ENCODE assay signal across 24 cellular contexts in genomic region chr2:101612019-101612418, GRCh38.
A peak's percentile ranks its signal among the peaks of the same experiment; 100 is the strongest.
DNase-seq lines count a peak whose midpoint lies in the region; ATAC-seq, FAIRE-seq and TF ChIP-seq lines count a peak whose summit lies in the region.
"Had no signal": no experiment of that assay in that cellular context is flagged by ENCODE, and none has a peak within 500 bp of the region (broad histone marks: within the 10 kb centered on the region; RNA-seq: fewer than 3 reads in every experiment).

No MANE protein-coding gene starts in this region.

- TF ChIP-seq CTCF in A549 (IDR thresholded peaks at IDR 0.05) = no peak
- no peak for TF ChIP-seq CTCF in PC-9 (conservative IDR thresholded peaks at IDR 0.05)
- TF ChIP-seq CTCF in H1 (IDR thresholded peaks at IDR 0.05; ENCODE audit: control extremely low read depth in 1 of 3, insufficient read depth in 1 of 3, low read depth in 1 of 3, low read length in 3 of 3) = no peak
- no peak for TF ChIP-seq CTCF in heart left ventricle (IDR thresholded peaks at IDR 0.05)
- no peak for TF ChIP-seq CTCF in psoas muscle (IDR thresholded peaks at IDR 0.05)

- H3K4ac ChIP-seq in H1 (replicated peaks; ENCODE audit: insufficient read length, low read depth, low read length) = no peak overlapping the region

- H3K4me1 Mint-ChIP-seq in naive B cell = peaks cover 17 to 34% (median 19%) of the 10 kb centered on the region in 3 donors

- no peak overlapping the region for H2AFZ ChIP-seq in PC-9
- no peak overlapping the region for H2AFZ ChIP-seq in H1 (ENCODE audit: low read length)

- intact Hi-C loops in PC-9 (cut with micrococcal nuclease; ENCODE audit: unreplicated experiment) (no loop called here), heart left ventricle (cut with DNase I) (no loop called here), psoas muscle (cut with DNase I) (no loop called here)

- peak overlapping the region in 4 of 6 donors; percentile 22 to 86 (median 68) for H3K27ac Mint-ChIP-seq in naive B cell
- H3K27ac Mint-ChIP-seq: CD4-positive, alpha-beta memory T cell; CD8-positive, alpha-beta memory T cell had no signal

- H4K8ac ChIP-seq in H1 (ENCODE audit: extremely low read depth, insufficient read depth, low read length) = no peak overlapping the region; the same call in 1 of the 2 replicates

- TF ChIP-seq EP300 in A549 (IDR thresholded peaks at IDR 0.05) = no peak
- no peak for TF ChIP-seq EP300 in H1 (IDR thresholded peaks at IDR 0.05; ENCODE audit: borderline replicate concordance in 1 of 2, low read depth in 2 of 2, low read length in 2 of 2)

- H3K9ac ChIP-seq in H1 (replicated peaks in 1 of 4; ENCODE audit: extremely low read depth in 1 of 4, low read depth in 3 of 4, low read length in 3 of 4) = no peak overlapping the region
- H3K9ac ChIP-seq: BLaER1 had no signal

- peaks cover 0 to 3% (median 0%) of the 10 kb centered on the region in 7 donors for H3K9me3 Mint-ChIP-seq in naive B cell
- H3K9me3 Mint-ChIP-seq: CD4-positive, CD25-positive, alpha-beta regulatory T cell; CD8-positive, alpha-beta memory T cell had no signal

- no peak overlapping the region for H3K4me2 ChIP-seq in A549
- 0 out of 2 replicates have a peak overlapping the region, but pooled peaks have one; percentile 46 for H3K4me2 ChIP-seq in PC-9
- H3K4me2 ChIP-seq in H1 (ENCODE audit: insufficient read depth in 1 of 2, low read depth in 2 of 2, low read length in 2 of 2) = no peak overlapping the region
- H3K4me2 ChIP-seq: BLaER1 had no signal

- H3K23me2 ChIP-seq in H1 (ENCODE audit: low read depth, low read length) = no peaks in the 10 kb centered on the region

- no peak overlapping the region for H2BK120ac ChIP-seq in H1 (replicated peaks; ENCODE audit: low read depth, low read length)

- DNase-seq in A549 (ENCODE audit: low read depth in 1 of 2, low spot score in 1 of 2) = no peak
- no peak for DNase-seq in PC-9
- DNase-seq in H1 (ENCODE audit: low read depth in 1 of 2, low spot score in 2 of 2) = no peak
- DNase-seq in naive B cell = no peak
- no peak for DNase-seq in heart left ventricle
- DNase-seq in psoas muscle = no peak
- no peak for DNase-seq in small intestine
- DNase-seq: ACHN; BE2C; C1 segment of cervical spinal cord; Calu3; CD4-positive, alpha-beta memory T cell; CD4-positive, CD25-positive, alpha-beta regulatory T cell; CD8-positive, alpha-beta memory T cell; COR-L47; DMS79 treated with DMSO at 0.1 percent for 48 hours; GF-D8 had no signal

- no peak overlapping the region for H3K56ac ChIP-seq in H1 (replicated peaks; ENCODE audit: insufficient read length, low read depth, low read length)

- H3K9me2 ChIP-seq in PC-9 (ENCODE audit: insufficient read depth) = no peaks in the 10 kb centered on the region

- H3K79me1 ChIP-seq in H1 (ENCODE audit: low read depth, low read length) = no peaks in the 10 kb centered on the region

- H3K14ac ChIP-seq in H1 (ENCODE audit: insufficient read length) = no peak overlapping the region

- no peaks in the 10 kb centered on the region for H3K79me2 ChIP-seq in PC-9 (ENCODE audit: low read depth)
- no peaks in the 10 kb centered on the region for H3K79me2 ChIP-seq in H1 (ENCODE audit: control insufficient read depth in 1 of 2, insufficient read depth in 2 of 2, low read length in 2 of 2)

- POLR2A ChIA-PET in A549 (lab: Yijun Ruan, JAX) = no interaction called here
- POLR2A ChIA-PET in PC-9 (lab: Charles Lee; ENCODE audit: unreplicated experiment) = no interaction called here
- POLR2A ChIA-PET in H1 (lab: Charles Lee; ENCODE audit: partially characterized antibody) = no interaction called here

- no TSS peak for BruUV-seq in PC-9 (replicated peaks; lab: Mats Ljungman, UMichigan)

- no peak overlapping the region for H3K27ac ChIP-seq in A549
- H3K27ac ChIP-seq in PC-9 = no peak overlapping the region
- H3K27ac ChIP-seq in H1 (ENCODE audit: low read depth, low read length) = no peak overlapping the region
- H3K27ac ChIP-seq in heart left ventricle = no peak overlapping the region
- no peak overlapping the region for H3K27ac ChIP-seq in psoas muscle
- no peak overlapping the region for H3K27ac ChIP-seq in small intestine (ENCODE audit: low read depth in 1 of 2, low read length in 1 of 2)
- H3K27ac ChIP-seq: 22Rv1, BLaER1 had no signal

- H3K4me1 ChIP-seq in A549 (no peaks in the 10 kb centered on the region), PC-9 (replicated peaks; ENCODE audit: insufficient read depth) (peaks cover 29% of the 10 kb centered on the region), H1 (replicated peaks in 1 of 4; ENCODE audit: control insufficient read depth in 3 of 4, insufficient read depth in 4 of 4, low read length in 3 of 4) (peaks cover 0 to 4% (median 0%) of the 10 kb centered on the region in 4 experiments; a peak in 3 of 7 replicates), heart left ventricle (peaks cover 0 to 14% (median 0%) of the 10 kb centered on the region in 12 donors), psoas muscle (no peaks in the 10 kb centered on the region), small intestine (ENCODE audit: control insufficient read depth in 2 of 2, insufficient read depth in 1 of 2, low read depth in 1 of 2, low read length in 1 of 2) (no peaks in the 10 kb centered on the region)
- H3K4me1 ChIP-seq: BE2C, BLaER1 had no signal

- H3K4me3 ChIP-seq in A549 (no peak overlapping the region), PC-9 (no peak overlapping the region), H1 (ENCODE audit: extremely low read depth in 1 of 4, insufficient read depth in 2 of 4, low read depth in 3 of 4, low read length in 4 of 4) (no peak overlapping the region), heart left ventricle (no peak overlapping the region), psoas muscle (no peak overlapping the region), small intestine (ENCODE audit: low read depth in 1 of 2, low read length in 2 of 2) (no peak overlapping the region)
- H3K4me3 ChIP-seq: BLaER1 had no signal

- no peak overlapping the region for H2BK5ac ChIP-seq in H1 (ENCODE audit: low read depth, low read length)

- H2BK15ac ChIP-seq in H1 (ENCODE audit: low read length) = no peak overlapping the region

- CTCF ChIA-PET in A549 (lab: Yijun Ruan, JAX) (interaction anchor here (0.6 kb wide), 1 partner anchor 424 kb away, joined by 4 read pairs; no protein-coding TSS in a partner anchor), PC-9 (lab: Charles Lee) (no interaction called here), H1 (lab: Charles Lee; ENCODE audit: partially characterized antibody) (no interaction called here)

- no peaks in the 10 kb centered on the region for H3K27me3 ChIP-seq in PC-9 (ENCODE audit: insufficient read depth, low read depth)
- no peaks in the 10 kb centered on the region for H3K27me3 ChIP-seq in H1 (replicated peaks in 1 of 4; ENCODE audit: control insufficient read depth in 3 of 4, extremely low read depth in 1 of 4, insufficient read depth in 3 of 4, low read length in 3 of 4)
- peaks cover 0 to 8% (median 0%) of the 10 kb centered on the region in 9 donors for H3K27me3 ChIP-seq in heart left ventricle
- H3K27me3 ChIP-seq in psoas muscle (ENCODE audit: insufficient read depth in 3 of 3, low read length in 2 of 3) = no peaks in the 10 kb centered on the region
- H3K27me3 ChIP-seq in small intestine (ENCODE audit: control insufficient read depth in 2 of 2, insufficient read depth in 2 of 2, low read length in 2 of 2) = no peaks in the 10 kb centered on the region
- H3K27me3 ChIP-seq: BE2C, BLaER1 had no signal

- no peak overlapping the region for H4K91ac ChIP-seq in H1 (replicated peaks; ENCODE audit: insufficient read length, low read length)

- H4K5ac ChIP-seq in H1 (ENCODE audit: insufficient read length, low read depth, low read length) = no peak overlapping the region

- H3K9me3 ChIP-seq in A549 (no peaks in the 10 kb centered on the region), PC-9 (ENCODE audit: insufficient read depth, low read depth) (no peaks in the 10 kb centered on the region), H1 (ENCODE audit: insufficient read depth in 2 of 2, low read depth in 1 of 2, low read length in 1 of 2) (no peaks in the 10 kb centered on the region), heart left ventricle (no peaks in the 10 kb centered on the region), psoas muscle (no peaks in the 10 kb centered on the region), small intestine (ENCODE audit: control insufficient read depth, low read depth) (no peaks in the 10 kb centered on the region)
- H3K9me3 ChIP-seq: BE2C had no signal

- H3K36me3 Mint-ChIP-seq in naive B cell = no peaks in the 10 kb centered on the region
- H3K36me3 Mint-ChIP-seq: CD4-positive, CD25-positive, alpha-beta regulatory T cell had no signal

- no peak overlapping the region for H3K4me3 Mint-ChIP-seq in naive B cell
- H3K4me3 Mint-ChIP-seq: CD4-positive, alpha-beta memory T cell; CD4-positive, CD25-positive, alpha-beta regulatory T cell; CD8-positive, alpha-beta memory T cell had no signal

- TF ChIP-seq POLR2A in A549 (IDR thresholded peaks at IDR 0.05; ENCODE audit: low read length) (no peak), H1 (IDR thresholded peaks at IDR 0.05; ENCODE audit: control extremely low read depth in 1 of 2, low read depth in 2 of 2, low read length in 2 of 2) (no peak), heart left ventricle (IDR thresholded peaks at IDR 0.05) (no peak)

- FAIRE-seq in A549 (lab: Jason Lieb, UNC) (no peak), H1 (lab: Jason Lieb, UNC) (no peak), small intestine (lab: Jason Lieb, UNC) (no peak)
- FAIRE-seq: D721Med, G401.6, GM12891, GM19239 had no signal

- 41% methylated on average over 3 of the region's 3 CpGs for WGBS in A549 (ENCODE audit: missing lambda C conversion rate)
- 86% methylated on average over 3 of the region's 3 CpGs; no CpG with 5 or more reads in 1 of the 2 experiments for WGBS in H1 (ENCODE audit: extremely low coverage in 1 of 2, insufficient coverage in 1 of 2, insufficient read length in 1 of 2, insufficient replicate concordance in 2 of 2, low coverage in 1 of 2, low lambda C conversion rate in 2 of 2, missing lambda C conversion rate in 1 of 2), 2 experiments
- 87 to 96% (median 91%) methylated on average over 3 of the region's 3 CpGs for WGBS in heart left ventricle, 4 donors
- WGBS in psoas muscle, 3 donors = 92 to 99% (median 93%) methylated on average over 3 of the region's 3 CpGs
- WGBS in small intestine, 3 donors = 83 to 90% (median 87%) methylated on average over 3 of the region's 3 CpGs

- H3K18ac ChIP-seq in H1 (ENCODE audit: extremely low read depth, low read length) = no peak overlapping the region

- H3F3A ChIP-seq in PC-9 (ENCODE audit: insufficient read depth, low read depth) = peaks cover 18% of the 10 kb centered on the region; the same call in 1 of the 2 replicates

- no peak overlapping the region for H2BK12ac ChIP-seq in H1 (ENCODE audit: low read depth, low read length)

- ATAC-seq in A549 = no peak
- no peak for ATAC-seq in naive B cell (ENCODE audit: low read depth in 2 of 2)
- ATAC-seq in heart left ventricle = no peak
- ATAC-seq in psoas muscle = no peak
- no peak for ATAC-seq in HG03378 (IDR thresholded peaks at IDR 0.05; ENCODE audit: unreplicated experiment)

- no peaks in the 10 kb centered on the region for H3K27me3 Mint-ChIP-seq in naive B cell
- H3K27me3 Mint-ChIP-seq: CD4-positive, alpha-beta memory T cell had no signal

- TF ChIP-seq RAD21 in A549 (conservative IDR thresholded peaks at IDR 0.05 in 1 of 2, IDR thresholded peaks at IDR 0.05 in 1 of 2) (no peak), H1 (IDR thresholded peaks at IDR 0.05 in 1 of 2, conservative IDR thresholded peaks at IDR 0.05 in 1 of 2; ENCODE audit: low read depth in 2 of 2, low read length in 2 of 2) (no peak)

- H2BK20ac ChIP-seq in H1 (ENCODE audit: low read length) = 0 out of 2 replicates have a peak overlapping the region, but pooled peaks have one; percentile 17

- H3K36me3 ChIP-seq in PC-9 (ENCODE audit: low read depth) (no peaks in the 10 kb centered on the region), H1 (ENCODE audit: control insufficient read depth in 2 of 4, insufficient read depth in 4 of 4, low read length in 3 of 4) (no peaks in the 10 kb centered on the region), heart left ventricle (no peaks in the 10 kb centered on the region), psoas muscle (ENCODE audit: insufficient read depth in 1 of 2, low read depth in 1 of 2) (no peaks in the 10 kb centered on the region), small intestine (ENCODE audit: control insufficient read depth in 2 of 2, insufficient read depth in 2 of 2, low read length in 2 of 2) (no peaks in the 10 kb centered on the region)
- H3K36me3 ChIP-seq: BE2C, BLaER1 had no signal

- H2AK5ac ChIP-seq in H1 (ENCODE audit: low read depth, low read length) = no peak overlapping the region

- no peak overlapping the region for H3K23ac ChIP-seq in H1 (ENCODE audit: insufficient read length)

- no peaks in the 10 kb centered on the region for H4K20me1 ChIP-seq in PC-9 (ENCODE audit: insufficient read depth)
- H4K20me1 ChIP-seq in H1 (replicated peaks in 1 of 2; ENCODE audit: control insufficient read depth in 1 of 2, insufficient read depth in 2 of 2, low read length in 2 of 2) = no peaks in the 10 kb centered on the region
- H4K20me1 ChIP-seq: BLaER1 had no signal

Comparison
In these comparisons a context has a peak if more than half of its experiments do, and no peak if none do; other contexts are left out.
1. Of the 18 proteins assayed by ChIP-seq in both H1 and A549: peak only in H1: none; only in A549: MAFK; in both: none; in neither: 17.